Comparison of ENCODE assay signal across 1 cellular context in the genomic region with DNA sequence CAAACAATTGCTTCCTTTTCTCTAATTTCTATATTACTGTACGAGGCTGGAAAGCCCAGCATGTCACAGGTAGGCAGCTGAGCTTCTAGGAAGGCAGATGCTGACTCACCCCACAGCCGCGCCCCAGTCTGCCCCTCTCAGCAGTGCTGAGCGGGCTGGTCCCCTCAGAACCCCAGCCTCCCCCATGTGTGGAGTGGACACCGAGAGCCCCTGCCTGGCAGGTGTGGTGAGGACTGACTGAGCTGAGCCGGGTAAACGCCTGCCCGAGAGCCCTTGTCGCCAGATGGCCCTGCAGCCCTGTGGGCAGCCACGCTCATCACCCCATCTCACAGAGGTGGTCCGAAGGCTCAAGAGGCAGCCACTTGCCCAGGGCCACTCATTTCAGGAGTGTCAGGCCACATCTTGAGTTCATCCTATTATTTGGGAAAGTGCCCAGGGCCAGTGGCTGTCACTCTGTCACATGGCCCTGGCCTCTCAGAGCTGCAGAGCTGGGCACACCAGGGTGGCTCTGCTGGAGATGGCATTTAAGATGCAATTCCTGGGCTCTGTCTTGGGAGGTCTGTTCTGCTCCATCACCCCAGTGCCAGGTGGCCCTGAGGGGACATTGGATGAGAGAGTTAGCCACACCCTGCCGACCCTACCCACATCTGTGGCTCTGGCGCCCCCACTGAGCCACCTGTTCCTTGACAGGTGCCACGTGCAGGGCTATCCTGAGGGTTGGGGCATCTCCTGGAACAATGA.
TF ChIP-seq lines count a peak whose summit lies in the region.

No MANE protein-coding gene starts in this region.

TF ChIP-seq in GM12878, 131 proteins besides CTCF, POLR2A, EP300 and RAD21:
- peak; percentile 17; the same call in 1 of the 2 replicates for TF ChIP-seq JUNB (IDR thresholded peaks at IDR 0.05)
- TF ChIP-seq IRF4 (IDR thresholded peaks at IDR 0.05; ENCODE audit: low read depth, low read length) = no peak
